30 cellular contexts compared by ENCODE assay signal in the genomic region with DNA sequence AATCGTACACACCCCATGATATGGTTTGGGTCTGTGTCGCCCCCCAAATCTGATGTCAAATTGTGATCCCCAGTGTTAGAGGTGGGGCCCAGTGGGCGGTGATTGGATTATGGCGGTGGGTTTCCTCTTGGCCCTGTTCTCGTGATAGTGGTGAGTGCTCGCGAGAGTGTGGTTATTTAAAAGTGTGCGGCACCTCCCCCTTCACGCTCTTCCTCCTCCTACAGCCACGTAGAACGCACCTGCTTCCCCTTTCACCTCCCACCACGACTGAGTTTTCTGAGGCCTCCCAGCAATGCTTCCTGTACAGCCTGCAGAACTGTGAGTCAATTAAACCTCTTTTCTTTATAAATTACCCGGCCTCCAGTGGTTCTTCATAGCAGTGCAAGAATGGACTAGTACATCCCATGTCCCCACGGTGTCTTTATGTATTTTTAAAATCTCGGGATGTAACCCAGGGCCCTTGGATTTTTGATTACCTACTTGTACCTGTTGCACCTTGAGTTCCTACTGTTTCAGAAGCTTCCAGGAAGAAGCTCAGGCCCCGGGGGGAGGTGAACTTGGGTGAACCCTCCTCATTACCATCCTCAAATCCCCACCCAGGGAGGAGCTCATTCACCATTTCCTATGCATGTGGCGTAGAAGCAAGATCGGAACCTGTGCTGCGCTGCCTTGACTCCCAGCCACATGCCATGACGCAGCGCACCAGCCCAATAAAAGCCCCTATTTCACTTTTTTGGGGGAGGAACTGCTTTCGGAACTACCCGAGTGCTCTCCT. TPM values are rescaled to one million over a fixed set of nuclear protein-coding genes. Genes with fewer than 3 reads are reported as not detected.
DNase-seq lines count a peak whose midpoint lies in the region; ATAC-seq and TF ChIP-seq lines count a peak whose summit lies in the region.
"Had no signal": no experiment of that assay in that cellular context is flagged by ENCODE, and none has a peak within 500 bp of the region (broad histone marks: within the 10 kb centered on the region; RNA-seq: fewer than 3 reads in every experiment).

No MANE protein-coding gene starts in this region.

- no peak overlapping the region for H3K27ac Mint-ChIP-seq in activated CD4-positive, alpha-beta T cell treated with anti-CD3 and anti-CD28 coated beads for 36 hours
- H3K27ac Mint-ChIP-seq in activated CD4-positive, alpha-beta T cell treated with anti-CD3 and anti-CD28 coated beads, Interleukin-2, amount 10 ng/mL, durations not matched to agents 7 days and 5 days, result no peak overlapping the region
- H3K27ac Mint-ChIP-seq in activated naive CD8-positive, alpha-beta T cell, result peak overlapping the region; percentile 69
- H3K27ac Mint-ChIP-seq: activated B cell treated with CpG ODN at 0.5 μM for 24 hours; activated CD4-positive, alpha-beta memory T cell treated with anti-CD3 and anti-CD28 coated beads, Interleukin-2, amount 10 ng/mL, durations not matched to agents 7 days and 5 days; endodermal cell had no signal

- H3K4me3 Mint-ChIP-seq in activated CD4-positive, alpha-beta T cell treated with anti-CD3 and anti-CD28 coated beads for 36 hours, result no peak overlapping the region
- no peak overlapping the region for H3K4me3 Mint-ChIP-seq in activated CD4-positive, alpha-beta T cell treated with anti-CD3 and anti-CD28 coated beads, Interleukin-2, amount 10 ng/mL, durations not matched to agents 7 days and 5 days
- H3K4me3 Mint-ChIP-seq in activated naive CD8-positive, alpha-beta T cell, result peak overlapping the region; percentile 71
- H3K4me3 Mint-ChIP-seq: activated B cell treated with CpG ODN at 0.5 μM for 24 hours; activated CD4-positive, alpha-beta memory T cell treated with anti-CD3 and anti-CD28 coated beads, Interleukin-2, amount 10 ng/mL, durations not matched to agents 7 days and 5 days; endodermal cell had no signal

- WGBS in spleen, 5 donors, result 68 to 79% (median 76%) methylated on average over 22 to 23 of the region's 23 CpGs

- CTCF ChIA-PET in activated CD4-positive, alpha-beta T cell treated with anti-CD3 and anti-CD28 coated beads for 36 hours (lab: Charles Lee), result no interaction called here
- CTCF ChIA-PET in activated CD4-positive, alpha-beta T cell treated with anti-CD3 and anti-CD28 coated beads, Interleukin-2, amount 10 ng/mL, durations not matched to agents 7 days and 5 days (lab: Charles Lee), result no interaction called here

- no peaks in the 10 kb centered on the region for H3K4me1 ChIP-seq in spleen
- H3K4me1 ChIP-seq in SJCRH30, result no peaks in the 10 kb centered on the region
- no peaks in the 10 kb centered on the region for H3K4me1 ChIP-seq in uterus
- H3K4me1 ChIP-seq: esophagus squamous epithelium, gastrocnemius medialis, suprapubic skin had no signal

- no peaks in the 10 kb centered on the region for H3K27me3 Mint-ChIP-seq in activated CD4-positive, alpha-beta T cell treated with anti-CD3 and anti-CD28 coated beads for 36 hours
- H3K27me3 Mint-ChIP-seq in activated CD4-positive, alpha-beta T cell treated with anti-CD3 and anti-CD28 coated beads, Interleukin-2, amount 10 ng/mL, durations not matched to agents 7 days and 5 days, result no peaks in the 10 kb centered on the region
- no peaks in the 10 kb centered on the region for H3K27me3 Mint-ChIP-seq in activated naive CD8-positive, alpha-beta T cell

- H3K36me3 ChIP-seq in spleen (no peaks in the 10 kb centered on the region), SJCRH30 (no peaks in the 10 kb centered on the region), uterus (no peaks in the 10 kb centered on the region)
- H3K36me3 ChIP-seq: esophagus squamous epithelium, gastrocnemius medialis, suprapubic skin had no signal

- TF ChIP-seq POLR2A in spleen (IDR thresholded peaks at IDR 0.05) (no peak), uterus (IDR thresholded peaks at IDR 0.05) (no peak)

- no peaks in the 10 kb centered on the region for H3K27me3 ChIP-seq in spleen (replicated peaks in 1 of 7)
- no peaks in the 10 kb centered on the region for H3K27me3 ChIP-seq in SJCRH30
- no peaks in the 10 kb centered on the region for H3K27me3 ChIP-seq in uterus
- H3K27me3 ChIP-seq: esophagus squamous epithelium, gastrocnemius medialis, hepatocyte, suprapubic skin had no signal

- no peaks in the 10 kb centered on the region for H3K9me3 ChIP-seq in spleen
- H3K9me3 ChIP-seq in SJCRH30 (replicated peaks), result no peaks in the 10 kb centered on the region
- no peaks in the 10 kb centered on the region for H3K9me3 ChIP-seq in uterus
- H3K9me3 ChIP-seq: esophagus squamous epithelium, gastrocnemius medialis, suprapubic skin had no signal

- H3K4me3 ChIP-seq in spleen (no peak overlapping the region), SJCRH30 (no peak overlapping the region), uterus (no peak overlapping the region)
- H3K4me3 ChIP-seq: esophagus squamous epithelium, gastrocnemius medialis, hepatocyte, skin epidermis, suprapubic skin had no signal

- peaks cover 4% of the 10 kb centered on the region for H3K9me3 Mint-ChIP-seq in activated CD4-positive, alpha-beta T cell treated with anti-CD3 and anti-CD28 coated beads for 36 hours (ENCODE audit: low read depth)
- peaks cover 2% of the 10 kb centered on the region for H3K9me3 Mint-ChIP-seq in activated CD4-positive, alpha-beta T cell treated with anti-CD3 and anti-CD28 coated beads, Interleukin-2, amount 10 ng/mL, durations not matched to agents 7 days and 5 days
- no peaks in the 10 kb centered on the region for H3K9me3 Mint-ChIP-seq in activated naive CD8-positive, alpha-beta T cell (ENCODE audit: low read depth)
- H3K9me3 Mint-ChIP-seq: activated CD4-positive, alpha-beta memory T cell treated with anti-CD3 and anti-CD28 coated beads, Interleukin-2, amount 10 ng/mL, durations not matched to agents 7 days and 5 days had no signal

- intact Hi-C loops in activated CD4-positive, alpha-beta T cell treated with anti-CD3 and anti-CD28 coated beads for 36 hours (cut with DNase I, micrococcal nuclease), result no loop called here
- intact Hi-C loops in spleen (cut with DNase I; ENCODE audit: low total_unique reads) (no loop called here), uterus (cut with DNase I; ENCODE audit: low total_unique reads) (no loop called here)

- POLR2A ChIA-PET in activated CD4-positive, alpha-beta T cell treated with anti-CD3 and anti-CD28 coated beads for 36 hours (lab: Charles Lee), result no interaction called here
- POLR2A ChIA-PET in activated CD4-positive, alpha-beta T cell treated with anti-CD3 and anti-CD28 coated beads, Interleukin-2, amount 10 ng/mL, durations not matched to agents 7 days and 5 days (lab: Charles Lee), result no interaction called here

- no peak overlapping the region for H3K27ac ChIP-seq in spleen
- no peak overlapping the region for H3K27ac ChIP-seq in SJCRH30
- no peak overlapping the region for H3K27ac ChIP-seq in uterus
- H3K27ac ChIP-seq: esophagus squamous epithelium, gastrocnemius medialis, hepatocyte, skin epidermis, suprapubic skin had no signal

- TF ChIP-seq CTCF in spleen (IDR thresholded peaks at IDR 0.05 in 8 of 11, conservative IDR thresholded peaks at IDR 0.05 in 3 of 11) (no peak), uterus (IDR thresholded peaks at IDR 0.05) (no peak)

- no peak for DNase-seq in activated CD4-positive, alpha-beta T cell treated with anti-CD3 and anti-CD28 coated beads for 36 hours
- DNase-seq in activated CD4-positive, alpha-beta T cell treated with anti-CD3 and anti-CD28 coated beads, Interleukin-2, amount 10 ng/mL, durations not matched to agents 7 days and 5 days, result no peak
- DNase-seq in NAMALWA (ENCODE audit: low spot score) (peak; percentile 84), spleen (peak; percentile 51), SJCRH30 (no peak), SHP77 (lab: John Stamatoyannopoulos, UW) (no peak), uterus (no peak)
- DNase-seq: activated B cell treated with CpG ODN at 0.5 μM for 24 hours; activated CD4-positive, alpha-beta memory T cell treated with anti-CD3 and anti-CD28 coated beads, Interleukin-2, amount 10 ng/mL, durations not matched to agents 7 days and 5 days; activated naive CD4-positive, alpha-beta T cell treated with Interleukin-2 at 50 U/mL for 16 hours; activated T-cell treated with anti-CD3 and anti-CD28 coated beads, Interleukin-2, amount 50 U/mL, for 1 hour; DMS79 treated with DMSO at 0.1 percent for 48 hours; endodermal cell; esophagus squamous epithelium; gastrocnemius medialis; IMR-90; naive B cell; NCI-H1694; NCI-H69; stimulated activated CD4-positive, alpha-beta T cell treated with anti-CD3 and anti-CD28 coated beads, Interleukin-1b, Interleukin-23, amount 100 ng/mL, for 48 hours; T1000 had no signal

- peak; percentile 44 for ATAC-seq in activated CD4-positive, alpha-beta T cell treated with anti-CD3 and anti-CD28 coated beads for 36 hours
- ATAC-seq: gastrocnemius medialis, left lobe of liver had no signal

- H3K36me3 Mint-ChIP-seq in activated CD4-positive, alpha-beta T cell treated with anti-CD3 and anti-CD28 coated beads for 36 hours (ENCODE audit: low read depth), result no peaks in the 10 kb centered on the region
- H3K36me3 Mint-ChIP-seq in activated CD4-positive, alpha-beta T cell treated with anti-CD3 and anti-CD28 coated beads, Interleukin-2, amount 10 ng/mL, durations not matched to agents 7 days and 5 days (ENCODE audit: low read depth), result no peaks in the 10 kb centered on the region
- H3K36me3 Mint-ChIP-seq in activated naive CD8-positive, alpha-beta T cell, result no peaks in the 10 kb centered on the region

- H3K4me1 Mint-ChIP-seq in activated CD4-positive, alpha-beta T cell treated with anti-CD3 and anti-CD28 coated beads for 36 hours, result peaks cover 7% of the 10 kb centered on the region
- H3K4me1 Mint-ChIP-seq in activated CD4-positive, alpha-beta T cell treated with anti-CD3 and anti-CD28 coated beads, Interleukin-2, amount 10 ng/mL, durations not matched to agents 7 days and 5 days, result peaks cover 1% of the 10 kb centered on the region
- peaks cover 14% of the 10 kb centered on the region for H3K4me1 Mint-ChIP-seq in activated naive CD8-positive, alpha-beta T cell (ENCODE audit: low read depth)
- H3K4me1 Mint-ChIP-seq: activated B cell treated with CpG ODN at 0.5 μM for 24 hours; activated CD4-positive, alpha-beta memory T cell treated with anti-CD3 and anti-CD28 coated beads, Interleukin-2, amount 10 ng/mL, durations not matched to agents 7 days and 5 days; endodermal cell had no signal

RNA-seq across cellular contexts. Expression of gene TEX29, which starts 52.4 kb away (rescaled TPM):
- total RNA-seq in activated CD4-positive, alpha-beta T cell treated with anti-CD3 and anti-CD28 coated beads for 36 hours, result under 1 TPM; 0.30 to 0.46 TPM
- under 1 TPM; 0.52 to 0.83 TPM for total RNA-seq in activated CD4-positive, alpha-beta T cell treated with anti-CD3 and anti-CD28 coated beads, Interleukin-2, amount 10 ng/mL, durations not matched to agents 7 days and 5 days
- under 1 TPM in 3 of 7 donors, not detected in 4; 0.54 to 0.66 (median 0.54) TPM for total RNA-seq in spleen
- polyA plus RNA-seq in spleen, result 1 to 10 TPM in 2 of 3 donors, under 1 TPM in 1; 0.74 to 1.7 (median 1.1) TPM
- not detected in 2 replicates for total RNA-seq in SJCRH30 (2014; rRNA removed; shearing (Covaris generic))
- under 1 TPM in 1 of 4 donors, not detected in 3; 0.91 TPM for total RNA-seq in uterus
- total RNA-seq: bronchial epithelial cell, esophagus squamous epithelium, IMR-90, MCF 10A, renal cortical epithelial cell, suprapubic skin, ureter had no signal

Comparison
In these comparisons a context has a peak if more than half of its experiments do, and no peak if none do; other contexts are left out.
1. DNase-seq: peak in NAMALWA (single experiment) and spleen (single experiment); none in activated CD4-positive, alpha-beta T cell treated with anti-CD3 and anti-CD28 coated beads for 36 hours (single experiment), activated CD4-positive, alpha-beta T cell treated with anti-CD3 and anti-CD28 coated beads, Interleukin-2, amount 10 ng/mL, durations not matched to agents 7 days and 5 days (single experiment), SJCRH30 (0 of 2), SHP77 (0 of 2) and uterus (0 of 2).